Comparison of ENCODE assay signal across 31 cellular contexts in the genomic region with DNA sequence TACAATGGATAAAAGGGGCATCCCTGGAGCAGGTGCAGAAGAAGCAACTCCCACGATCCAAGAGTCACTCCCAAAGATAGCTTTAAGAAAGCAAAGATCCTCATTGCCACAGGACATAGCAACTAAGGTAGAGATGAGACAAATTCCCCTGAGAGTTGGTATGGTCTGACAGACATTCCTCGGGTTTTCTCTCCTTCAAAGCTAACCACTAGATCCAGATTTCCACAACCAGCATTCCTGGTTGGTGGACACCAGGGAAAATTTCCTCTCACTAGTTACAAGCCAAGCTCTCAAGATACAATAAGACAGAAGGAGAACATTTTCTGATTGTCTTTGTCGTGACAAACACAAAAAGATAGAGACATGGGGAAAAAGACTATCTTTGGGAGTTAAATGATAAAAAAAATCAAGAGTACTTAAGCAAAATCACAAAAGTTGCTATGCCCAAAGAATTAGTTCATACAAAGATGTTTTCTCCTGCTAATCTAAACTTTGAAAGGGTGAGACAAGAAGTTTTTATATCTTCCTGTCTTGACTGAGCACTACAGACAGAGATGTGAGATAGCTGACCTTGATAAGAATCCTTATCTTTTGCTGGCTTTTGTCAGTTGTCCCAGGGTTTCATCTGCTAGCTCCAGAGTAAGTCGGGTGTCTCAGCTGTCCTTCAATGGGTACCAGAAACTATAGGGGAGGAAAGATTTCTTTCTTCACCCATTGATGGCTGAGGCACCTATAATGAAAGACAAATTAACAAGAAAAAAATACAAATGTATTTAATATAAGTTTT.
"Had no signal": no experiment of that assay in that cellular context is flagged by ENCODE, and none has a peak within 500 bp of the region (broad histone marks: within the 10 kb centered on the region; RNA-seq: fewer than 3 reads in every experiment).

No MANE protein-coding gene starts in this region.

- H3K4me1 ChIP-seq: breast epithelium, colonic mucosa had no signal

- DNase-seq: activated CD4-positive, alpha-beta memory T cell treated with anti-CD3 and anti-CD28 coated beads for 36 hours; activated CD4-positive, alpha-beta T cell treated with anti-CD3 and anti-CD28 coated beads for 36 hours; activated CD4-positive, alpha-beta T cell treated with anti-CD3 and anti-CD28 coated beads, Interleukin-2, amount 10 ng/mL, durations not matched to agents 24 days and 14 days; activated CD4-positive, CD25-positive, alpha-beta regulatory T cell; activated CD4-positive, CD25-positive, alpha-beta regulatory T cell treated with anti-CD3 and anti-CD28 coated beads, Interleukin-2, amount 50 U/mL, for 72 hours; activated CD8-positive, alpha-beta memory T cell treated with anti-CD3 and anti-CD28 coated beads, Interleukin-2, amount 10 ng/mL, durations not matched to agents 7 days and 5 days; activated CD8-positive, alpha-beta memory T cell treated with anti-CD3 and anti-CD28 coated beads, Interleukin-2, amount 50 U/mL, for 4 hours; activated CD8-positive, alpha-beta T cell treated with anti-CD3 and anti-CD28 coated beads, Interleukin-2, amount 10 ng/mL, durations not matched to agents 7 days and 5 days; activated effector memory CD4-positive, alpha-beta T cell treated with anti-CD3 and anti-CD28 coated beads, Interleukin-2, amount 50 U/mL, for 16 hours; activated naive CD4-positive, alpha-beta T cell treated with anti-CD3 and anti-CD28 coated beads for 36 hours; activated naive CD8-positive, alpha-beta T cell treated with anti-CD3 and anti-CD28 coated beads for 36 hours; activated naive CD8-positive, alpha-beta T cell treated with anti-CD3 and anti-CD28 coated beads, Interleukin-2, amount 50 U/mL, for 24 hours; activated T-cell treated with anti-CD3 and anti-CD28 coated beads, Interleukin-2, amount 50 U/mL, for 1 hour; activated T-cell treated with anti-CD3 and anti-CD28 coated beads, Interleukin-2, amount 50 U/mL, for 48 hours; adrenal gland; amygdala; aorta; central memory CD4-positive, alpha-beta T cell; cerebellar nuclear complex; colonic mucosa; effector CD8-positive, alpha-beta T cell; foreskin fibroblast; head of caudate nucleus; T-helper 2 cell had no signal

- H3K27ac Mint-ChIP-seq: activated CD4-positive, alpha-beta memory T cell treated with anti-CD3 and anti-CD28 coated beads for 36 hours; activated CD4-positive, alpha-beta T cell treated with anti-CD3 and anti-CD28 coated beads for 36 hours; activated CD4-positive, alpha-beta T cell treated with anti-CD3 and anti-CD28 coated beads, Interleukin-2, amount 10 ng/mL, durations not matched to agents 24 days and 14 days; activated CD8-positive, alpha-beta memory T cell treated with anti-CD3 and anti-CD28 coated beads, Interleukin-2, amount 10 ng/mL, durations not matched to agents 7 days and 5 days; activated CD8-positive, alpha-beta T cell treated with anti-CD3 and anti-CD28 coated beads, Interleukin-2, amount 10 ng/mL, durations not matched to agents 7 days and 5 days; activated naive CD4-positive, alpha-beta T cell treated with anti-CD3 and anti-CD28 coated beads for 36 hours; activated naive CD4-positive, alpha-beta T cell treated with anti-CD3 and anti-CD28 coated beads, Interleukin-2, amount 50 U/mL, for 24 hours; activated naive CD8-positive, alpha-beta T cell treated with anti-CD3 and anti-CD28 coated beads for 36 hours; activated naive CD8-positive, alpha-beta T cell treated with anti-CD3 and anti-CD28 coated beads, Interleukin-2, amount 50 U/mL, for 24 hours; activated T-helper 1 cell treated with anti-CD3 and anti-CD28 coated beads, Interleukin-12 subunit alpha, Interleukin-12 subunit beta, Interleukin-2, Interleukin-4 antibody, amounts not matched to agents 30 ng/mL and 10 ng/mL and 1 ng/mL, durations not matched to agents 14 hours and 24 hours and 36 hours; activated T-helper 2 cell treated with anti-CD3 and anti-CD28 coated beads, Interferon-gamma antibody, Interleukin-2, Interleukin-4, amounts not matched to agents 10 μg/mL and 5 μg/mL and 100 μg/mL, durations not matched to agents 14 hours and 24 hours and 36 hours; brain had no signal

- H3K9me3 Mint-ChIP-seq: activated CD4-positive, alpha-beta memory T cell treated with anti-CD3 and anti-CD28 coated beads for 36 hours; activated CD4-positive, alpha-beta T cell treated with anti-CD3 and anti-CD28 coated beads, Interleukin-2, amount 10 ng/mL, durations not matched to agents 24 days and 14 days; activated naive CD4-positive, alpha-beta T cell treated with anti-CD3 and anti-CD28 coated beads for 36 hours; activated naive CD4-positive, alpha-beta T cell treated with anti-CD3 and anti-CD28 coated beads, Interleukin-2, amount 50 U/mL, for 24 hours; activated naive CD8-positive, alpha-beta T cell treated with anti-CD3 and anti-CD28 coated beads for 36 hours; activated naive CD8-positive, alpha-beta T cell treated with anti-CD3 and anti-CD28 coated beads, Interleukin-2, amount 50 U/mL, for 24 hours; activated T-helper 1 cell treated with anti-CD3 and anti-CD28 coated beads, Interleukin-12 subunit alpha, Interleukin-12 subunit beta, Interleukin-2, Interleukin-4 antibody, amounts not matched to agents 30 ng/mL and 10 ng/mL and 1 ng/mL, durations not matched to agents 14 hours and 24 hours and 36 hours; activated T-helper 2 cell treated with anti-CD3 and anti-CD28 coated beads, Interferon-gamma antibody, Interleukin-2, Interleukin-4, amounts not matched to agents 10 μg/mL and 5 μg/mL and 100 μg/mL, durations not matched to agents 14 hours and 24 hours and 36 hours; brain had no signal

- ATAC-seq: activated CD4-positive, alpha-beta T cell treated with anti-CD3 and anti-CD28 coated beads for 36 hours; activated CD8-positive, alpha-beta memory T cell treated with anti-CD3 and anti-CD28 coated beads, Interleukin-2, amount 10 ng/mL, durations not matched to agents 7 days and 5 days; activated CD8-positive, alpha-beta T cell treated with anti-CD3 and anti-CD28 coated beads, Interleukin-2, amount 10 ng/mL, durations not matched to agents 7 days and 5 days; activated naive CD8-positive, alpha-beta T cell treated with anti-CD3 and anti-CD28 coated beads, Interleukin-2, amount 50 U/mL, for 24 hours; esophagus mucosa had no signal

- H3K36me3 ChIP-seq: adrenal gland, breast epithelium, cardiac muscle cell, colonic mucosa had no signal

- H3K36me3 Mint-ChIP-seq: activated CD4-positive, alpha-beta memory T cell treated with anti-CD3 and anti-CD28 coated beads for 36 hours; activated CD8-positive, alpha-beta memory T cell treated with anti-CD3 and anti-CD28 coated beads, Interleukin-2, amount 10 ng/mL, durations not matched to agents 7 days and 5 days; activated naive CD4-positive, alpha-beta T cell treated with anti-CD3 and anti-CD28 coated beads, Interleukin-2, amount 50 U/mL, for 24 hours; activated naive CD8-positive, alpha-beta T cell treated with anti-CD3 and anti-CD28 coated beads for 36 hours; brain had no signal

- H3K27me3 ChIP-seq: adrenal gland, breast epithelium, cardiac muscle cell, colonic mucosa had no signal

- H3K27ac ChIP-seq: adrenal gland, breast epithelium, cardiac muscle cell, colonic mucosa had no signal

- H3K4me3 ChIP-seq: adrenal gland, breast epithelium, cardiac muscle cell, colonic mucosa had no signal

- H3K27me3 Mint-ChIP-seq: activated naive CD8-positive, alpha-beta T cell treated with anti-CD3 and anti-CD28 coated beads, Interleukin-2, amount 50 U/mL, for 24 hours; brain had no signal

- H3K4me1 Mint-ChIP-seq: activated CD4-positive, alpha-beta T cell treated with anti-CD3 and anti-CD28 coated beads for 36 hours; activated CD4-positive, alpha-beta T cell treated with anti-CD3 and anti-CD28 coated beads, Interleukin-2, amount 10 ng/mL, durations not matched to agents 24 days and 14 days; activated CD8-positive, alpha-beta memory T cell treated with anti-CD3 and anti-CD28 coated beads, Interleukin-2, amount 10 ng/mL, durations not matched to agents 7 days and 5 days; activated naive CD4-positive, alpha-beta T cell treated with anti-CD3 and anti-CD28 coated beads, Interleukin-2, amount 50 U/mL, for 24 hours; activated naive CD8-positive, alpha-beta T cell treated with anti-CD3 and anti-CD28 coated beads for 36 hours; activated naive CD8-positive, alpha-beta T cell treated with anti-CD3 and anti-CD28 coated beads, Interleukin-2, amount 50 U/mL, for 24 hours had no signal

- H3K4me3 Mint-ChIP-seq: activated CD4-positive, alpha-beta memory T cell treated with anti-CD3 and anti-CD28 coated beads for 36 hours; activated CD4-positive, alpha-beta T cell treated with anti-CD3 and anti-CD28 coated beads for 36 hours; activated CD4-positive, alpha-beta T cell treated with anti-CD3 and anti-CD28 coated beads, Interleukin-2, amount 10 ng/mL, durations not matched to agents 24 days and 14 days; activated CD8-positive, alpha-beta memory T cell treated with anti-CD3 and anti-CD28 coated beads, Interleukin-2, amount 10 ng/mL, durations not matched to agents 7 days and 5 days; activated CD8-positive, alpha-beta T cell treated with anti-CD3 and anti-CD28 coated beads, Interleukin-2, amount 10 ng/mL, durations not matched to agents 7 days and 5 days; activated naive CD4-positive, alpha-beta T cell treated with anti-CD3 and anti-CD28 coated beads for 36 hours; activated naive CD4-positive, alpha-beta T cell treated with anti-CD3 and anti-CD28 coated beads, Interleukin-2, amount 50 U/mL, for 24 hours; activated naive CD8-positive, alpha-beta T cell treated with anti-CD3 and anti-CD28 coated beads for 36 hours; activated naive CD8-positive, alpha-beta T cell treated with anti-CD3 and anti-CD28 coated beads, Interleukin-2, amount 50 U/mL, for 24 hours; activated T-helper 1 cell treated with anti-CD3 and anti-CD28 coated beads, Interleukin-12 subunit alpha, Interleukin-12 subunit beta, Interleukin-2, Interleukin-4 antibody, amounts not matched to agents 30 ng/mL and 10 ng/mL and 1 ng/mL, durations not matched to agents 14 hours and 24 hours and 36 hours; brain had no signal
